In the genomic region with DNA sequence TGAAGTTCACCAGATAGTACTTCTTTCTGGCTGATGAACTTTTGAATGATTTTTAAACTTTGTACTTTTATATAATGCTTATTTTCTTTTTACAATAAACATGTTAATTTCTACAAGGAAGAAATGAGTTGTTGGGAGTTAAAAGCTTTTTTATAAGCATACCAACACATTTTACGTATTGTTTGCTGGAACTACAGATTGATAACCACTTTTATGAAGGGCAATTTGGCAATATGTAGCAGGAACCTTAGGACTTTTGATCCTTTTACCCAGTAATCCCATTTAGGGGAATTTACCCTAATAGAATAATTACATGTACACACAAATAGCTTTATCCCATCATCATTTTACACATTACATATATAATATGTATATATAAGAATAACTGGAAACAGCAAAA, we compare ENCODE assay signal across 19 cellular contexts. TPM values are rescaled to one million over a fixed set of nuclear protein-coding genes. Genes with fewer than 3 reads are reported as not detected.
DNase-seq lines count a peak whose midpoint lies in the region; ATAC-seq, FAIRE-seq and TF ChIP-seq lines count a peak whose summit lies in the region.
"Had no signal": no experiment of that assay in that cellular context is flagged by ENCODE, and none has a peak within 500 bp of the region (broad histone marks: within the 10 kb centered on the region; RNA-seq: fewer than 3 reads in every experiment).

No MANE protein-coding gene starts in this region.

- 24 to 71% (median 40%) methylated on average over 1 of the region's 1 CpG for WGBS in small intestine, 3 donors

- peak overlapping the region in 6 of 7 donors; percentile 19 to 78 (median 33) for H3K27ac Mint-ChIP-seq in CD4-positive, alpha-beta memory T cell
- H3K27ac Mint-ChIP-seq: GM23338 had no signal

- H4K20me1 ChIP-seq in Loucy (ENCODE audit: insufficient read depth, low read length, poor library complexity, severe bottlenecking) = no peaks in the 10 kb centered on the region

- H3F3A ChIP-seq in Loucy (ENCODE audit: low read depth) = peaks cover 30% of the 10 kb centered on the region

- H3K4me3 Mint-ChIP-seq in CD4-positive, alpha-beta memory T cell = no peak overlapping the region
- H3K4me3 Mint-ChIP-seq: GM23338 had no signal

- no peaks in the 10 kb centered on the region for H3K27me3 ChIP-seq in CD4-positive, alpha-beta memory T cell (ENCODE audit: insufficient read depth, low read length)
- no peaks in the 10 kb centered on the region for H3K27me3 ChIP-seq in Loucy (ENCODE audit: insufficient read depth, low read length, poor library complexity, severe bottlenecking)
- H3K27me3 ChIP-seq in small intestine (ENCODE audit: control insufficient read depth in 2 of 2, insufficient read depth in 2 of 2, low read length in 2 of 2) = no peaks in the 10 kb centered on the region
- H3K27me3 ChIP-seq: BE2C had no signal

- H3K79me2 ChIP-seq in Loucy (ENCODE audit: insufficient read depth, low read length) = peaks cover 15% of the 10 kb centered on the region

- peaks cover 51% of the 10 kb centered on the region for H3K4me1 ChIP-seq in CD4-positive, alpha-beta memory T cell (ENCODE audit: insufficient read depth, low read length)
- H3K4me1 ChIP-seq in Loucy (ENCODE audit: insufficient read depth, low read length, poor library complexity, severe bottlenecking) (peaks cover 74% of the 10 kb centered on the region), mucosa of descending colon (ENCODE audit: low read depth) (no peaks in the 10 kb centered on the region), small intestine (ENCODE audit: control insufficient read depth in 2 of 2, insufficient read depth in 1 of 2, low read depth in 1 of 2, low read length in 1 of 2) (no peaks in the 10 kb centered on the region)
- H3K4me1 ChIP-seq: BE2C had no signal

- TF ChIP-seq CTCF in Loucy (conservative IDR thresholded peaks at IDR 0.05; ENCODE audit: low read length) = no peak
- no peak for TF ChIP-seq CTCF in mucosa of descending colon (IDR thresholded peaks at IDR 0.05)

- no peak overlapping the region for H2AFZ ChIP-seq in Loucy (ENCODE audit: low read length)
- H2AFZ ChIP-seq: GM23338 had no signal

- no peak for DNase-seq in CD4-positive, alpha-beta memory T cell
- DNase-seq in mucosa of descending colon (no peak), small intestine (peak; percentile 14), anterior cingulate cortex (lab: John Stamatoyannopoulos, UW) (no peak), NCI-H69 (lab: John Stamatoyannopoulos, UW) (no peak)
- DNase-seq: ACHN; BE2C; C1 segment of cervical spinal cord; CD4-positive, CD25-positive, alpha-beta regulatory T cell; DMS153; DMS79; GF-D8; HCEC 1CT had no signal

- H3K4me1 Mint-ChIP-seq in CD4-positive, alpha-beta memory T cell = peaks cover 32 to 55% (median 42%) of the 10 kb centered on the region in 4 donors

- POLR2A ChIA-PET in CD4-positive, alpha-beta memory T cell (lab: Charles Lee; ENCODE audit: partially characterized antibody) = no interaction called here

- H3K9ac ChIP-seq in Loucy (ENCODE audit: low read depth, low read length, poor library complexity, severe bottlenecking) = no peak overlapping the region

- intact Hi-C loops in CD4-positive, alpha-beta memory T cell (cut with micrococcal nuclease) = loop anchor here (5.0 kb wide), 1 partner anchor 267 kb away; no protein-coding TSS in a partner anchor
- intact Hi-C loops in mucosa of descending colon (cut with DNase I, micrococcal nuclease) = no loop called here

- peak; percentile 65 for ATAC-seq in mucosa of descending colon
- no peak for ATAC-seq in activated CD4-positive, CD25-positive, alpha-beta regulatory T cell treated with anti-CD3 and anti-CD28 coated beads, Interleukin-2, amount 50 U/mL, for 24 hours
- ATAC-seq: GM23338 had no signal

- H3K9me3 ChIP-seq in CD4-positive, alpha-beta memory T cell (ENCODE audit: control insufficient read depth in 1 of 2, low read length in 2 of 2) = no peaks in the 10 kb centered on the region
- H3K9me3 ChIP-seq in Loucy (ENCODE audit: insufficient read depth, low read depth, low read length) (no peaks in the 10 kb centered on the region), mucosa of descending colon (no peaks in the 10 kb centered on the region), small intestine (ENCODE audit: control insufficient read depth, low read depth) (no peaks in the 10 kb centered on the region)
- H3K9me3 ChIP-seq: BE2C had no signal

- no peaks in the 10 kb centered on the region for H3K9me2 ChIP-seq in Loucy (replicated peaks; ENCODE audit: low read depth, low read length)

- no peaks in the 10 kb centered on the region for H3K9me3 Mint-ChIP-seq in CD4-positive, alpha-beta memory T cell
- H3K9me3 Mint-ChIP-seq: CD4-positive, CD25-positive, alpha-beta regulatory T cell; GM23338 had no signal

- peaks cover 25 to 46% of the 10 kb centered on the region in 2 donors for H3K36me3 Mint-ChIP-seq in CD4-positive, alpha-beta memory T cell

- FAIRE-seq in small intestine (lab: Jason Lieb, UNC) = peak; percentile 26
- FAIRE-seq: A204.1, H54 had no signal

- no peak overlapping the region for H3K27ac ChIP-seq in CD4-positive, alpha-beta memory T cell (ENCODE audit: low read depth, low read length)
- no peak overlapping the region for H3K27ac ChIP-seq in small intestine (ENCODE audit: low read depth in 1 of 2, low read length in 1 of 2)
- H3K27ac ChIP-seq: HL-60 had no signal

- H3K36me3 ChIP-seq in CD4-positive, alpha-beta memory T cell (ENCODE audit: insufficient read depth, low read length) = peaks cover 21% of the 10 kb centered on the region
- peaks cover 36% of the 10 kb centered on the region for H3K36me3 ChIP-seq in Loucy (ENCODE audit: insufficient read depth, low read length)
- H3K36me3 ChIP-seq in mucosa of descending colon (ENCODE audit: low read depth) = peaks cover 12% of the 10 kb centered on the region
- peaks cover 4 to 12% of the 10 kb centered on the region in 2 donors for H3K36me3 ChIP-seq in small intestine (ENCODE audit: control insufficient read depth in 2 of 2, insufficient read depth in 2 of 2, low read length in 2 of 2)
- H3K36me3 ChIP-seq: BE2C had no signal

- no peak overlapping the region for H3K4me3 ChIP-seq in CD4-positive, alpha-beta memory T cell (ENCODE audit: low read length in 2 of 2)
- no peak overlapping the region for H3K4me3 ChIP-seq in Loucy (ENCODE audit: low read length, poor library complexity, severe bottlenecking)
- no peak overlapping the region for H3K4me3 ChIP-seq in mucosa of descending colon
- H3K4me3 ChIP-seq in small intestine (ENCODE audit: low read depth in 1 of 2, low read length in 2 of 2) = no peak overlapping the region
- H3K4me3 ChIP-seq: GM23338 had no signal

- H3K27me3 Mint-ChIP-seq in CD4-positive, alpha-beta memory T cell = no peaks in the 10 kb centered on the region
- H3K27me3 Mint-ChIP-seq: CD4-positive, CD25-positive, alpha-beta regulatory T cell had no signal

- peak overlapping the region; percentile 40 for H3K4me2 ChIP-seq in Loucy (ENCODE audit: low read depth, low read length, poor library complexity, severe bottlenecking)
- H3K4me2 ChIP-seq: GM23338 had no signal

- CTCF ChIA-PET in CD4-positive, alpha-beta memory T cell (lab: Charles Lee; ENCODE audit: partially characterized antibody) = no interaction called here

RNA-seq across cellular contexts. Expression of a gene that starts 16.3 kb away (rescaled TPM):
- 10 to 100 TPM; 69.7 to 70.4 TPM for total RNA-seq in CD4-positive, alpha-beta memory T cell
- polyA plus RNA-seq in CD4-positive, alpha-beta memory T cell = 10 to 100 TPM; 27.5 to 45.8 TPM
- total RNA-seq in mucosa of descending colon = 10 to 100 TPM; 44.9 to 58.2 (median 45.2) TPM
- 10 to 100 TPM; 11.6 to 29.9 (median 18.9) TPM for polyA plus RNA-seq in small intestine

RNA-seq across cellular contexts. Expression of a gene that starts 16.5 kb away (rescaled TPM):
- total RNA-seq in CD4-positive, alpha-beta memory T cell = 1 to 10 TPM; 1.1 to 1.5 TPM
- under 1 TPM; 0.16 to 0.25 TPM for polyA plus RNA-seq in CD4-positive, alpha-beta memory T cell
- 1 to 10 TPM; 1.1 to 7.6 (median 2.1) TPM for total RNA-seq in mucosa of descending colon
- polyA plus RNA-seq in small intestine = 1 to 10 TPM in 2 of 3 donors, under 1 TPM in 1; 0.22 to 5.3 (median 1.4) TPM

RNA-seq across cellular contexts. Expression of a gene that starts 54.7 kb away (rescaled TPM):
- total RNA-seq in CD4-positive, alpha-beta memory T cell = 10 to 100 TPM; 83.7 to 84.1 TPM
- polyA plus RNA-seq in CD4-positive, alpha-beta memory T cell = 10 to 100 TPM in 1 of 2 donors, 1 to 10 TPM in 1; 2.6 to 14.8 TPM
- 10 to 100 TPM; 38.0 to 43.6 (median 40.4) TPM for total RNA-seq in mucosa of descending colon
- polyA plus RNA-seq in small intestine = 10 to 100 TPM; 17.3 to 19.0 (median 17.5) TPM
